ENCODE assay signal across 10 cellular contexts in genomic region chr11:93525601-93526000, GRCh38.
DNase-seq lines count a peak whose midpoint lies in the region; ATAC-seq, FAIRE-seq and TF ChIP-seq lines count a peak whose summit lies in the region.
"Had no signal": no experiment of that assay in that cellular context is flagged by ENCODE, and none has a peak within 500 bp of the region (broad histone marks: within the 10 kb centered on the region; RNA-seq: fewer than 3 reads in every experiment).

No MANE protein-coding gene starts in this region.

- H3K4me3 Mint-ChIP-seq in nephron, result peak overlapping the region in 1 of 3 experiments; percentile 42
- H3K4me3 Mint-ChIP-seq: activated naive CD8-positive, alpha-beta T cell had no signal

- DNase-seq in astrocyte of the hippocampus (ENCODE audit: low read depth, low spot score), result peak; percentile 28
- no peak for DNase-seq in GM19239 (ENCODE audit: insufficient read length, low spot score)
- no peak for DNase-seq in NCI-H510A treated with DMSO at 0.1 percent for 48 hours (lab: John Stamatoyannopoulos, UW)
- DNase-seq: SHP77 had no signal

- peaks cover 3% of the 10 kb centered on the region for H3K36me3 Mint-ChIP-seq in nephron (ENCODE audit: low read depth)
- H3K36me3 Mint-ChIP-seq: activated naive CD8-positive, alpha-beta T cell had no signal

- no peaks in the 10 kb centered on the region for H3K9me3 Mint-ChIP-seq in nephron

- FAIRE-seq in GM19239 (lab: Jason Lieb, UNC), result no peak

- peaks cover 84% of the 10 kb centered on the region for H3K4me1 Mint-ChIP-seq in nephron

- H3K27me3 Mint-ChIP-seq in nephron (ENCODE audit: low read depth), result no peaks in the 10 kb centered on the region
- H3K27me3 Mint-ChIP-seq: activated naive CD8-positive, alpha-beta T cell had no signal

- no peak for TF ChIP-seq CTCF in nephron (IDR thresholded peaks at IDR 0.05; ENCODE audit: unreplicated experiment in 3 of 3)

- peak overlapping the region in 2 of 3 experiments; percentile 91 to 94 for H3K27ac Mint-ChIP-seq in nephron
- H3K27ac Mint-ChIP-seq: activated naive CD8-positive, alpha-beta T cell had no signal

- peak; percentile 17 for ATAC-seq in GM18870 (IDR thresholded peaks at IDR 0.05; ENCODE audit: unreplicated experiment)
- ATAC-seq in HG03175 (IDR thresholded peaks at IDR 0.05; ENCODE audit: unreplicated experiment), result peak; percentile 16
- no peak for ATAC-seq in HG03565 (IDR thresholded peaks at IDR 0.05; ENCODE audit: unreplicated experiment)
- ATAC-seq in HG03025 (IDR thresholded peaks at IDR 0.05; ENCODE audit: low FRiP score, unreplicated experiment), result no peak

Comparison
In these comparisons a context has a peak if more than half of its experiments do, and no peak if none do; other contexts are left out.
1. ATAC-seq: peak in GM18870 (single experiment) and HG03175 (single experiment); none in HG03565 (single experiment) and HG03025 (single experiment).